1 cellular context compared by ENCODE assay signal in the genomic region with DNA sequence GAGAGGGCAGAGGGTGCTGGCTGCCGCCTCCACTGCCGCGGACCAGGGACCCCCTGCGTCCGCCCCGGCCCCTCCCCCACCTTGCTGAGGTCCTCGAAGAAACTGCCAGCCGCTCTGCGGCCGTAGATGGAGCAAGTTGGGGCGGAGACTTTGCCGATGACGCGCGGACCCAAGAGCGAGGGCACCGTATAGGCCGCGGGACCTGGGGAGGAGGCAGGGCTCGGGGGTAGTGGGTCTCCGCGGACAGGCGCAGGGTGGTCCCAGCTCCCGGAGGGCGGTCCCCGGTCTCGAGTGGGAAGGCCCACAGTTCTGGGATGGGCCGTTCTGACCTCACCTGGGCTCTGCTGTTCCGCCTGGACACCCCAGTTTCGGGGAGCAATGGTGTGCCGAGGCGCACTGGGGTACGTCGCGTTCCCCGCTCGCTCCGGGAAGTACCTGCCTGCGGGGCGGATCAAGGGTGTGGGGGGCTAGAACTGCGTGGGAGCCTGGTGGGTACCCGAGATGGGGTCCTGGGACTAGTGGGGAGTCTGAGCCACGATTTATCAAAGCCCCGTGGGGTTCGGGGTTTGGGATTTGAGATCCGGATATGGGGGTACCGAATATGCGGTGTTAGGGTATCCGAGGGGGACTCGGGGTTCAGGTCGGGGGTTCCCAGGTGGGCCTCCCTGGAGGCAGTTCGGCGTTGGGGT.
TF ChIP-seq lines count a peak whose summit lies in the region.

No MANE protein-coding gene starts in this region.

TF ChIP-seq in HepG2, 621 proteins besides CTCF, POLR2A, EP300 and RAD21 (continued from another document and continues in another):
- TF ChIP-seq JUND (CRISPR knock-in tag; IDR thresholded peaks at IDR 0.05), result 0 out of 2 replicates have a peak, but pooled peaks have one; percentile 39
- TF ChIP-seq CBX1 (IDR thresholded peaks at IDR 0.05; ENCODE audit: low read depth), result no peak
- no peak for TF ChIP-seq ZNF772 (CRISPR knock-in tag; IDR thresholded peaks at IDR 0.05)
- TF ChIP-seq, protein P1, sequence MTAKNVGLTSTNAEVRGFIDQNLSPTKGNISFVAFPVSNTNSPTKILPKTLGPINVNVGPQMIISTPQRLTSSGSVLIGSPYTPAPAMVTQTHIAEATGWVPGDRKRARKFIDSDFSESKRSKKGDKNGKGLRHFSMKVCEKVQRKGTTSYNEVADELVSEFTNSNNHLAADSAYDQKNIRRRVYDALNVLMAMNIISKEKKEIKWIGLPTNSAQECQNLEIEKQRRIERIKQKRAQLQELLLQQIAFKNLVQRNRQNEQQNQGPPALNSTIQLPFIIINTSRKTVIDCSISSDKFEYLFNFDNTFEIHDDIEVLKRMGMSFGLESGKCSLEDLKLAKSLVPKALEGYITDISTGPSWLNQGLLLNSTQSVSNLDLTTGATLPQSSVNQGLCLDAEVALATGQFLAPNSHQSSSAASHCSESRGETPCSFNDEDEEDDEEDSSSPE (CRISPR knock-in tag; IDR thresholded peaks at IDR 0.05), result peak; percentile 2; the same call in 1 of the 2 replicates
- TF ChIP-seq, protein P2, sequence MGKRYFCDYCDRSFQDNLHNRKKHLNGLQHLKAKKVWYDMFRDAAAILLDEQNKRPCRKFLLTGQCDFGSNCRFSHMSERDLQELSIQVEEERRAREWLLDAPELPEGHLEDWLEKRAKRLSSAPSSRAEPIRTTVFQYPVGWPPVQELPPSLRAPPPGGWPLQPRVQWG (CRISPR knock-in tag; IDR thresholded peaks at IDR 0.05; ENCODE audit: borderline replicate concordance, low read depth), result no peak
- no peak for TF ChIP-seq ISL2 (CRISPR knock-in tag; IDR thresholded peaks at IDR 0.05)
- TF ChIP-seq SAFB2 (CRISPR knock-in tag; IDR thresholded peaks at IDR 0.05; ENCODE audit: borderline replicate concordance, low read depth), result 0 out of 2 replicates have a peak, but pooled peaks have one; percentile 29
- no peak for TF ChIP-seq CENPX (CRISPR knock-in tag; IDR thresholded peaks at IDR 0.05)
- TF ChIP-seq, protein P3, sequence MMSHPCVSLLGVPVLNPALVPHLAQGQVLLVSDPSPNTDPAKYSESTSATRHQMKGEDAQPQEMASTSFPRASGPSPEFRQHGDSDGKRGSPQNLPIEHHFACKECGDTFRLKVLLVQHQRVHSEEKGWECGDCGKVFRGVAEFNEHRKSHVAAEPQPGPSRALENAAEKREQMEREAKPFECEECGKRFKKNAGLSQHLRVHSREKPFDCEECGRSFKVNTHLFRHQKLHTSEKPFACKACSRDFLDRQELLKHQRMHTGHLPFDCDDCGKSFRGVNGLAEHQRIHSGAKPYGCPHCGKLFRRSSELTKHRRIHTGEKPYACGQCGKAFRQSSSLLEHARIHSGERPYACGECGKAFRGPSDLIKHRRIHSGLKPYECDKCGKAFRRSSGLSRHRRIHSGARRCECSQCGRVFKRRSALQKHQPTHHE (CRISPR knock-in tag; IDR thresholded peaks at IDR 0.05; ENCODE audit: borderline replicate concordance), result no peak
- TF ChIP-seq ZNF33A (CRISPR knock-in tag; IDR thresholded peaks at IDR 0.05; ENCODE audit: borderline replicate concordance), result no peak; the same call in 1 of the 2 replicates
- 0 out of 2 replicates have a peak, but pooled peaks have one; percentile 1 for TF ChIP-seq ZMYM4 (CRISPR knock-in tag; IDR thresholded peaks at IDR 0.05)
- no peak for TF ChIP-seq ZNF253 (CRISPR knock-in tag; IDR thresholded peaks at IDR 0.05; ENCODE audit: borderline replicate concordance)
- no peak for TF ChIP-seq SRSF9 (IDR thresholded peaks at IDR 0.05; ENCODE audit: borderline replicate concordance, insufficient read depth, low read depth, low read length, poor library complexity, severe bottlenecking)
- no peak; the same call in 1 of the 2 replicates for TF ChIP-seq ZSCAN21 (CRISPR knock-in tag; IDR thresholded peaks at IDR 0.05; ENCODE audit: borderline replicate concordance)
- TF ChIP-seq ZNF207 (IDR thresholded peaks at IDR 0.05; ENCODE audit: borderline replicate concordance), result no peak
- TF ChIP-seq XBP1 (CRISPR knock-in tag; IDR thresholded peaks at IDR 0.05), result no peak
- TF ChIP-seq HNRNPL (IDR thresholded peaks at IDR 0.05; ENCODE audit: low read depth, low read length), result 0 out of 2 replicates have a peak, but pooled peaks have one; percentile 45
- 0 out of 2 replicates have a peak, but pooled peaks have one; percentile 13 for TF ChIP-seq NFKBIZ (CRISPR knock-in tag; IDR thresholded peaks at IDR 0.05)
- no peak for TF ChIP-seq SKI (IDR thresholded peaks at IDR 0.05; ENCODE audit: partially characterized antibody)
- TF ChIP-seq ZNF607 (CRISPR knock-in tag; IDR thresholded peaks at IDR 0.05; ENCODE audit: borderline replicate concordance), result no peak
- TF ChIP-seq MYC (CRISPR knock-in tag; IDR thresholded peaks at IDR 0.05; ENCODE audit: borderline replicate concordance), result no peak
- no peak; the same call in 1 of the 2 replicates for TF ChIP-seq MAF1 (CRISPR knock-in tag; IDR thresholded peaks at IDR 0.05; ENCODE audit: borderline replicate concordance)
- no peak for TF ChIP-seq SUZ12 (IDR thresholded peaks at IDR 0.05; ENCODE audit: low read depth, low read length)
- no peak for TF ChIP-seq STAT5B (CRISPR knock-in tag; IDR thresholded peaks at IDR 0.05)
- TF ChIP-seq NFYC (CRISPR knock-in tag; IDR thresholded peaks at IDR 0.05), result no peak
- TF ChIP-seq, protein P4, sequence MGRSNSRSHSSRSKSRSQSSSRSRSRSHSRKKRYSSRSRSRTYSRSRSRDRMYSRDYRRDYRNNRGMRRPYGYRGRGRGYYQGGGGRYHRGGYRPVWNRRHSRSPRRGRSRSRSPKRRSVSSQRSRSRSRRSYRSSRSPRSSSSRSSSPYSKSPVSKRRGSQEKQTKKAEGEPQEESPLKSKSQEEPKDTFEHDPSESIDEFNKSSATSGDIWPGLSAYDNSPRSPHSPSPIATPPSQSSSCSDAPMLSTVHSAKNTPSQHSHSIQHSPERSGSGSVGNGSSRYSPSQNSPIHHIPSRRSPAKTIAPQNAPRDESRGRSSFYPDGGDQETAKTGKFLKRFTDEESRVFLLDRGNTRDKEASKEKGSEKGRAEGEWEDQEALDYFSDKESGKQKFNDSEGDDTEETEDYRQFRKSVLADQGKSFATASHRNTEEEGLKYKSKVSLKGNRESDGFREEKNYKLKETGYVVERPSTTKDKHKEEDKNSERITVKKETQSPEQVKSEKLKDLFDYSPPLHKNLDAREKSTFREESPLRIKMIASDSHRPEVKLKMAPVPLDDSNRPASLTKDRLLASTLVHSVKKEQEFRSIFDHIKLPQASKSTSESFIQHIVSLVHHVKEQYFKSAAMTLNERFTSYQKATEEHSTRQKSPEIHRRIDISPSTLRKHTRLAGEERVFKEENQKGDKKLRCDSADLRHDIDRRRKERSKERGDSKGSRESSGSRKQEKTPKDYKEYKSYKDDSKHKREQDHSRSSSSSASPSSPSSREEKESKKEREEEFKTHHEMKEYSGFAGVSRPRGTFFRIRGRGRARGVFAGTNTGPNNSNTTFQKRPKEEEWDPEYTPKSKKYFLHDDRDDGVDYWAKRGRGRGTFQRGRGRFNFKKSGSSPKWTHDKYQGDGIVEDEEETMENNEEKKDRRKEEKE (IDR thresholded peaks at IDR 0.05), result no peak
- no peak for TF ChIP-seq CBFB (CRISPR knock-in tag; IDR thresholded peaks at IDR 0.05)
- no peak for TF ChIP-seq ZNF34 (CRISPR knock-in tag; IDR thresholded peaks at IDR 0.05; ENCODE audit: borderline replicate concordance)
- TF ChIP-seq MLLT10 (CRISPR knock-in tag; IDR thresholded peaks at IDR 0.05), result no peak
- peak; percentile 33; the same call in 1 of the 2 replicates for TF ChIP-seq MEIS2 (CRISPR knock-in tag; IDR thresholded peaks at IDR 0.05)
- TF ChIP-seq FOXJ3 (CRISPR knock-in tag; IDR thresholded peaks at IDR 0.05; ENCODE audit: borderline replicate concordance), result no peak
- TF ChIP-seq ISX (CRISPR knock-in tag; conservative IDR thresholded peaks at IDR 0.05), result no peak
- peak; percentile 47; the same call in 1 of the 2 replicates for TF ChIP-seq TMF1 (CRISPR knock-in tag; IDR thresholded peaks at IDR 0.05; ENCODE audit: low read depth)
- TF ChIP-seq NR0B2 (CRISPR knock-in tag; IDR thresholded peaks at IDR 0.05), result no peak
- TF ChIP-seq MAFK (conservative IDR thresholded peaks at IDR 0.05 in 1 of 2, IDR thresholded peaks at IDR 0.05 in 1 of 2; ENCODE audit: low read length in 2 of 2), result no peak
- TF ChIP-seq ATF4 (CRISPR knock-in tag; IDR thresholded peaks at IDR 0.05), result no peak
- TF ChIP-seq NCOA5 (CRISPR knock-in tag; IDR thresholded peaks at IDR 0.05), result no peak
- TF ChIP-seq HMG20A (CRISPR knock-in tag; IDR thresholded peaks at IDR 0.05; ENCODE audit: borderline replicate concordance), result no peak
- no peak for TF ChIP-seq ZNF230 (CRISPR knock-in tag; IDR thresholded peaks at IDR 0.05)
- TF ChIP-seq ZNF780A (CRISPR knock-in tag; IDR thresholded peaks at IDR 0.05), result 0 out of 2 replicates have a peak, but pooled peaks have one; percentile 65
- TF ChIP-seq, protein P5, sequence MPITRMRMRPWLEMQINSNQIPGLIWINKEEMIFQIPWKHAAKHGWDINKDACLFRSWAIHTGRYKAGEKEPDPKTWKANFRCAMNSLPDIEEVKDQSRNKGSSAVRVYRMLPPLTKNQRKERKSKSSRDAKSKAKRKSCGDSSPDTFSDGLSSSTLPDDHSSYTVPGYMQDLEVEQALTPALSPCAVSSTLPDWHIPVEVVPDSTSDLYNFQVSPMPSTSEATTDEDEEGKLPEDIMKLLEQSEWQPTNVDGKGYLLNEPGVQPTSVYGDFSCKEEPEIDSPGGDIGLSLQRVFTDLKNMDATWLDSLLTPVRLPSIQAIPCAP (CRISPR knock-in tag; IDR thresholded peaks at IDR 0.05; ENCODE audit: low read depth), result no peak
- TF ChIP-seq ZNF510 (CRISPR knock-in tag; IDR thresholded peaks at IDR 0.05; ENCODE audit: low read depth), result no peak
- no peak for TF ChIP-seq MATR3 (CRISPR knock-in tag; IDR thresholded peaks at IDR 0.05)
- no peak for TF ChIP-seq RFX1 (IDR thresholded peaks at IDR 0.05)
- TF ChIP-seq ZNF768 (CRISPR knock-in tag; IDR thresholded peaks at IDR 0.05), result no peak
- TF ChIP-seq ZNF280B (CRISPR knock-in tag; IDR thresholded peaks at IDR 0.05; ENCODE audit: borderline replicate concordance), result no peak
- no peak for TF ChIP-seq ZNF10 (CRISPR knock-in tag; IDR thresholded peaks at IDR 0.05; ENCODE audit: borderline replicate concordance, low read depth)
- no peak for TF ChIP-seq ZBTB3 (CRISPR knock-in tag; IDR thresholded peaks at IDR 0.05; ENCODE audit: borderline replicate concordance, low read depth)
- no peak for TF ChIP-seq ZNF567 (CRISPR knock-in tag; IDR thresholded peaks at IDR 0.05; ENCODE audit: borderline replicate concordance)
- TF ChIP-seq FOXK1 (CRISPR knock-in tag; IDR thresholded peaks at IDR 0.05; ENCODE audit: borderline replicate concordance, low read depth), result no peak
- TF ChIP-seq, protein P6, sequence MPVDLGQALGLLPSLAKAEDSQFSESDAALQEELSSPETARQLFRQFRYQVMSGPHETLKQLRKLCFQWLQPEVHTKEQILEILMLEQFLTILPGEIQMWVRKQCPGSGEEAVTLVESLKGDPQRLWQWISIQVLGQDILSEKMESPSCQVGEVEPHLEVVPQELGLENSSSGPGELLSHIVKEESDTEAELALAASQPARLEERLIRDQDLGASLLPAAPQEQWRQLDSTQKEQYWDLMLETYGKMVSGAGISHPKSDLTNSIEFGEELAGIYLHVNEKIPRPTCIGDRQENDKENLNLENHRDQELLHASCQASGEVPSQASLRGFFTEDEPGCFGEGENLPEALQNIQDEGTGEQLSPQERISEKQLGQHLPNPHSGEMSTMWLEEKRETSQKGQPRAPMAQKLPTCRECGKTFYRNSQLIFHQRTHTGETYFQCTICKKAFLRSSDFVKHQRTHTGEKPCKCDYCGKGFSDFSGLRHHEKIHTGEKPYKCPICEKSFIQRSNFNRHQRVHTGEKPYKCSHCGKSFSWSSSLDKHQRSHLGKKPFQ (CRISPR knock-in tag; IDR thresholded peaks at IDR 0.05; ENCODE audit: insufficient replicate concordance), result peak; percentile 15
- no peak for TF ChIP-seq TAF1 (CRISPR knock-in tag; IDR thresholded peaks at IDR 0.05)
- no peak for TF ChIP-seq NAIF1 (CRISPR knock-in tag; IDR thresholded peaks at IDR 0.05; ENCODE audit: borderline replicate concordance)
- TF ChIP-seq ZNF256 (CRISPR knock-in tag; conservative IDR thresholded peaks at IDR 0.05), result no peak
- 0 out of 2 replicates have a peak, but pooled peaks have one; percentile 12 for TF ChIP-seq PITX1 (CRISPR knock-in tag; IDR thresholded peaks at IDR 0.05)
